8 cellular contexts compared by ENCODE assay signal in the genomic region with DNA sequence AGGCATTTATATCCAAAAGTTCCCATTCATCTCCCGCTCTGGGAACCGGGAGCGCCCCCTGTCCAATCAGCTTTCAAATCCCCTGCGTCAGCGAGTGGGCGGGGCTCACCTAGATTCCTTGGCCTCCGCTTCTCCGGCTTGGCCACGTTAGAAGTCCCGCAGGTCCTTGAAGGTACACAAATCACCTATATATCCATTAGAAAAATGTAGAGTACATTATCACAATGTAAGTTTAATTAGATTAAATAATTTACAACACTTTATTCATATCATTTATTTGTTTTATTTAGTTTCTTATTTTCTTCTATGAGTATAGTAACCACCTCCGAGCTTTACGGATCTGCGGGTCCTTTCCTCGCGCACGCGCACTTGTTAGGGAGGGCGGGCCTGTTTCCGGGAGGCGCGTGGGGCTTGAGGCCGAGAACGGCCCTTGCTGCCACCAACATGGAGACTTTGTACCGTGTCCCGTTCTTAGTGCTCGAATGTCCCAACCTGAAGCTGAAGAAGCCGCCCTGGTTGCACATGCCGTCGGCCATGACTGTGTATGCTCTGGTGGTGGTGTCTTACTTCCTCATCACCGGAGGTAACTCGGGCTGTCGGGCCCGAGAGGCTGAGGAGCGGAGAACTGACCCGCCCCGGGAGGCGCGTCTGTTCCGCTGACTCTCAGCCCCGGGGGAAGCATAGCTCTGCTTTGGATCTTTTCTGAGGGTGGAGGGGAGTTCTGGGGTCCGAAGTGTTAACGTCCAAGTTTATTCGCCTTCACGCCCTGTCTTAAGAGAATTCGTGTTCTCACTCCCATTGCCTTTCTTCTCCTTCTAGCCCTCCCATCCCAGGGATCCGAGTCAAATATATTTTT. TPM values are rescaled to one million over a fixed set of nuclear protein-coding genes. Genes with fewer than 3 reads are reported as not detected.
DNase-seq lines count a peak whose midpoint lies in the region; ATAC-seq, FAIRE-seq and TF ChIP-seq lines count a peak whose summit lies in the region.

A gene (plus strand): TSS at position 388 of the 856 bp plus-strand sequence. CDS start 57 bp downstream, at position 445.

- no peak for FAIRE-seq in D721Med (lab: Jason Lieb, UNC)

- H4K20me1 ChIP-seq in OCI-LY7 (ENCODE audit: insufficient read depth, low read length): peaks cover 8% of the 10 kb centered on the region; the same call in 1 of the 2 replicates

- TF ChIP-seq CTCF in D721Med (IDR thresholded peaks at IDR 0.05; ENCODE audit: insufficient read depth, missing control alignments) (no peak), OCI-LY7 (conservative IDR thresholded peaks at IDR 0.05; ENCODE audit: low read length) (0 out of 2 replicates have a peak, but pooled peaks have one; percentile 11), endothelial cell (IDR thresholded peaks at IDR 0.05; ENCODE audit: unreplicated experiment) (no peak), mesothelial cell of epicardium (IDR thresholded peaks at IDR 0.05; ENCODE audit: unreplicated experiment) (no peak)

- H3K27me3 Mint-ChIP-seq in endothelial cell (ENCODE audit: unreplicated experiment) (peaks cover 6% of the 10 kb centered on the region), mesothelial cell of epicardium (ENCODE audit: low read depth) (no peaks in the 10 kb centered on the region)

- TSS peak; percentile 90 for BruUV-seq in OCI-LY7 (replicated peaks; lab: Mats Ljungman, UMichigan)

- H3K9me2 ChIP-seq in OCI-LY7 (ENCODE audit: insufficient read depth, low read length): no peaks in the 10 kb centered on the region

- H3K27ac Mint-ChIP-seq in endothelial cell (ENCODE audit: unreplicated experiment) (peak within 1 kb of the TSS; percentile 99), mesothelial cell of epicardium (peak within 1 kb of the TSS; percentile 97)

- peak within 1 kb of the TSS; percentile 77 for H3K4me3 ChIP-seq in OCI-LY7 (ENCODE audit: low read depth, low read length, poor library complexity, severe bottlenecking)

- peak within 1 kb of the TSS; percentile 79 for H3K4me2 ChIP-seq in OCI-LY7 (ENCODE audit: low read length)

- peaks cover 31% of the 10 kb centered on the region for H3K36me3 ChIP-seq in OCI-LY7 (ENCODE audit: insufficient read depth, low read length)

- H3K9me3 Mint-ChIP-seq in endothelial cell (ENCODE audit: unreplicated experiment) (no peaks in the 10 kb centered on the region), mesothelial cell of epicardium (no peaks in the 10 kb centered on the region)

- peak; percentile 45 for DNase-seq in D721Med (ENCODE audit: insufficient read length, low spot score)
- DNase-seq in HuH-7.5 (ENCODE audit: low spot score): peak; percentile 59
- DNase-seq in OCI-LY7 (ENCODE audit: low spot score): peak; percentile 96
- peak; percentile 96 for DNase-seq in activated T-cell treated with anti-CD3 and anti-CD28 coated beads for 1 hour (ENCODE audit: low read depth)
- peak; percentile 92 for DNase-seq in endothelial cell (ENCODE audit: low spot score)
- peak; percentile 93 to 95 for DNase-seq in mesothelial cell of epicardium (ENCODE audit: low spot score in 2 of 2, unreplicated experiment in 2 of 2)
- peak; percentile 84 to 88 for DNase-seq in stimulated activated CD8-positive, alpha-beta memory T cell treated with anti-CD3 and anti-CD28 coated beads, Interleukin-15, amount 100 ng/mL, for 48 hours (ENCODE audit: low read depth in 2 of 2)

- ATAC-seq in GM21526 (IDR thresholded peaks at IDR 0.05; ENCODE audit: low FRiP score, unreplicated experiment): peak; percentile 93

- no peaks in the 10 kb centered on the region for H3K9me3 ChIP-seq in OCI-LY7 (ENCODE audit: low read length)

- H3K4me1 ChIP-seq in OCI-LY7 (ENCODE audit: insufficient read depth, low read length, poor library complexity, severe bottlenecking): peaks cover 14% of the 10 kb centered on the region

- peak within 1 kb of the TSS; percentile 98 for H2AFZ ChIP-seq in OCI-LY7 (ENCODE audit: low read length)

- H3K4me1 Mint-ChIP-seq in endothelial cell (ENCODE audit: unreplicated experiment) (peaks cover 31% of the 10 kb centered on the region), mesothelial cell of epicardium (peaks cover 15% of the 10 kb centered on the region)

- H3K27ac ChIP-seq in OCI-LY7 (ENCODE audit: low read depth, low read length, poor library complexity, severe bottlenecking): peak within 1 kb of the TSS; percentile 54

- intact Hi-C loops in OCI-LY7 (cut with micrococcal nuclease; ENCODE audit: unreplicated experiment): loop anchor here (2.0 kb wide), 1 partner anchor 30 kb away; a partner anchor contains a TSS

- POLR2A ChIA-PET in OCI-LY7 (lab: Charles Lee): interaction anchor here (0.6 to 2.4 kb wide), 15 partner anchors 7 to 709 kb away, joined by 3 to 12 read pairs (median 5); a partner anchor contains a TSS

- no peaks in the 10 kb centered on the region for H3K36me3 Mint-ChIP-seq in endothelial cell (ENCODE audit: low read depth, unreplicated experiment)
- peaks cover 13% of the 10 kb centered on the region for H3K36me3 Mint-ChIP-seq in mesothelial cell of epicardium

- H3K4me3 Mint-ChIP-seq in endothelial cell (ENCODE audit: unreplicated experiment): peak within 1 kb of the TSS; percentile 100
- peak within 1 kb of the TSS; percentile 85 for H3K4me3 Mint-ChIP-seq in mesothelial cell of epicardium

- CTCF ChIA-PET in OCI-LY7 (lab: Charles Lee; ENCODE audit: unreplicated experiment): no interaction called here

- H3K79me2 ChIP-seq in OCI-LY7 (ENCODE audit: insufficient read depth, low read depth, low read length): peaks cover 46% of the 10 kb centered on the region

RNA-seq across cellular contexts. Expression of the gene that starts here (rescaled TPM):
- 65.8 and 78.4 TPM in 2 replicates for total RNA-seq in OCI-LY7 (2014; rRNA removed; shearing (Covaris generic))
- total RNA-seq in OCI-LY7 (2022): 108 and 110 TPM in 2 replicates
- total RNA-seq in endothelial cell (ENCODE audit: unreplicated experiment): 191 TPM
- 162 to 164 TPM (median 163 TPM) in 3 replicates for total RNA-seq in mesothelial cell of epicardium

Comparison
In these comparisons a context has a peak if more than half of its experiments do, and no peak if none do; other contexts are left out.
1. Peak in every context shown above with its lines: DNase-seq, ATAC-seq, H3K4me3 ChIP-seq and H3K27ac ChIP-seq.
2. DNase-seq: peak in every context shown above with its lines; median percentile 96 in OCI-LY7; 96 in activated T-cell treated with anti-CD3 and anti-CD28 coated beads for 1 hour; 94 in mesothelial cell of epicardium; 92 in endothelial cell; 86 in stimulated activated CD8-positive, alpha-beta memory T cell treated with anti-CD3 and anti-CD28 coated beads, Interleukin-15, amount 100 ng/mL, for 48 hours; 59 in HuH-7.5; 45 in D721Med.